Comparison of ENCODE assay signal across 7 cellular contexts in genomic region chr17:34980681-34981537, GRCh38. TPM values are rescaled to one million over a fixed set of nuclear protein-coding genes. Genes with fewer than 3 reads are reported as not detected.
DNase-seq lines count a peak whose midpoint lies in the region; ATAC-seq and TF ChIP-seq lines count a peak whose summit lies in the region.

No MANE protein-coding gene starts in this region.

- peaks cover 16% of the 10 kb centered on the region for H3K27me3 Mint-ChIP-seq in brain

- H3K27ac Mint-ChIP-seq in brain = peak overlapping the region; percentile 97 to 99 (median 99)

- peak overlapping the region; percentile 93 to 99 (median 96) for H3K4me3 Mint-ChIP-seq in brain

- H3K9me3 ChIP-seq in iPS-20b (ENCODE audit: insufficient read depth, low read depth, low read length) = no peaks in the 10 kb centered on the region

- H3K9me3 Mint-ChIP-seq in brain = no peaks in the 10 kb centered on the region

- H3K27ac ChIP-seq in iPS-20b (ENCODE audit: low read length) = peak overlapping the region; percentile 93
- peak overlapping the region; percentile 95 to 100 (median 99) for H3K27ac ChIP-seq in skin epidermis

- H3K4me1 Mint-ChIP-seq in brain = peaks cover 62% of the 10 kb centered on the region

- TF ChIP-seq CTCF in GM13977 (IDR thresholded peaks at IDR 0.05; ENCODE audit: extremely low read depth, insufficient read depth, missing control alignments) (peak; percentile 52), brain (conservative IDR thresholded peaks at IDR 0.05) (peak; percentile 57 to 58)

- H3K27me3 ChIP-seq in iPS-20b (ENCODE audit: insufficient read depth, low read length) = no peaks in the 10 kb centered on the region

- peaks cover 8% of the 10 kb centered on the region; the same call in 1 of the 2 replicates for H3K4me1 ChIP-seq in iPS-20b (ENCODE audit: insufficient read depth, low read length)

- in situ Hi-C loops in GM13977 (cut with MboI; ENCODE audit: low pct_unique_long_range_greater_than_20kb, low sequenced_read_pairs, unreplicated experiment) = no loop called here

- DNase-seq in GM13977 (ENCODE audit: low spot score) (peak; percentile 94), NCI-H1092 treated with DMSO at 0.1 percent for 48 hours (lab: John Stamatoyannopoulos, UW) (peak; percentile 71), T-helper 9 cell (peak; percentile 67)

- ATAC-seq in HG02642 (IDR thresholded peaks at IDR 0.05; ENCODE audit: poor library complexity, unreplicated experiment) = peak; percentile 87

- peak overlapping the region; percentile 82 for H3K4me3 ChIP-seq in iPS-20b (ENCODE audit: low read length)
- H3K4me3 ChIP-seq in skin epidermis = peak overlapping the region; percentile 61 to 99 (median 93)

- H3K9ac ChIP-seq in iPS-20b (ENCODE audit: low read depth, low read length) = peak overlapping the region; percentile 93

- peaks cover 30% of the 10 kb centered on the region for H3K36me3 Mint-ChIP-seq in brain

- peaks cover 31% of the 10 kb centered on the region for H3K36me3 ChIP-seq in iPS-20b (ENCODE audit: insufficient read depth, low read depth, low read length)

RNA-seq across cellular contexts. Expression of gene LIG3, which starts 0.6 kb away (rescaled TPM):
- 35.9 TPM for polyA plus RNA-seq in brain (ENCODE audit: insufficient read depth, low read depth, low replicate concordance)

RNA-seq across cellular contexts. Expression of gene ZNF830, which starts 19.6 kb away (rescaled TPM):
- 14.3 TPM for polyA plus RNA-seq in brain (ENCODE audit: insufficient read depth, low read depth, low replicate concordance)

RNA-seq across cellular contexts. Expression of gene CCT6B, which starts 19.6 kb away (rescaled TPM):
- polyA plus RNA-seq in brain (ENCODE audit: insufficient read depth, low read depth, low replicate concordance) = 1.9 TPM

Comparison
In these comparisons a context has a peak if more than half of its experiments do, and no peak if none do; other contexts are left out.
1. Peak in every context shown above with its lines: DNase-seq, ATAC-seq, H3K4me3 ChIP-seq and H3K27ac ChIP-seq.